8 cellular contexts compared by ENCODE assay signal in the genomic region with DNA sequence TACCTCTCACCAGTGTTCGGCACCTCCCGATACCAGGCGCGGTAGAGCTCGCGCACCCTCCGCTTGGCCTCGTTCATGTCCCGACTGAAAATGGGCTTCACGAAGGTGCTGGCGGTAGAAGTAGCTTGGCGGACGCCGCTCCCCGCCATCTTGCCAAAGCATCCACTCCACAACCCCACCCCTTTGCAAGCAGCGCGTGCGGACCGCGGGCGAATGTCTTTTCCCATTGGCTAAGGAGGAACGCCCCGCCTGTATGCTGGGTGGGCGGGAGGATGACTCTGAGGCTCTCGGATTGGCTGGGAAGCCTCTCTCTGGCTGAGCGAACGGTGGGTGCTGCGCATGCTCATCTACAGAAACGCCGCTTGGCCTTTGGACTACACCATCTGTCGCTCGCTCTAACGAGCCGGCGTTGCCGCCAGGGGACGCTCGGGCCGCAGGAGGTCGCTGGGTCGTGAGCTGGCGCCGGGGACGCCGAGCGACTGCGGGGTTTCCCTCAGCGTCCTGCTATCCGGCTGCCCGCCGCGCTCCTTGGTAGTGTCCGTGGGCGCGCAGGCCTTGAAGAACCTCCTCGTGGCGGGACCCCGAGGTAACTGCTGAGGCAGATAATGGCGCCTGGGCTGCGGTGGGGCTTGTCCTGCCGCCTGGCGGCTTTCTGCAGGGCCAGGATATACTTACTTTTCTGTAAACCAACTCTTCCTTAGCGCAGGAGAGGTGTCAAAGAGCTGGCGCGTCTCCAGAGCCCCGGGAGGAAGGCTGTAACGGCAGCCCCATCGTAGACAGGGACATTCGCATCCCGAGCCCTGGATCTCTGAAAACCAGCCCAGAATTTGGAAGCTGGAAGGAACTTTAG. TPM values are rescaled to one million over a fixed set of nuclear protein-coding genes. Genes with fewer than 3 reads are reported as not detected.
DNase-seq lines count a peak whose midpoint lies in the region; ATAC-seq and TF ChIP-seq lines count a peak whose summit lies in the region.

A gene (minus strand): TSS at position 177 of the 850 bp plus-strand sequence. CDS start 28 bp downstream, at position 149.

- peaks cover 23% of the 10 kb centered on the region for H3K36me3 ChIP-seq in RWPE2 (ENCODE audit: low read depth)

- peak within 1 kb of the TSS; percentile 94 to 98 for H3K27ac Mint-ChIP-seq in natural killer cell treated with Interleukin-12 subunit alpha and Interleukin-12 subunit beta and Interleukin-15 and Interleukin-18, amount 100 ng/mL, for 72 hours
- peak within 1 kb of the TSS; percentile 98 for H3K27ac Mint-ChIP-seq in stimulated activated naive CD8-positive, alpha-beta T cell treated with anti-CD3 and anti-CD28 coated beads, Interleukin-15, Interleukin-2, amounts not matched to agents 100 ng/mL and 50 ng/mL, for 24 hours

- peaks cover 27 to 29% of the 10 kb centered on the region in 2 donors for H3K4me1 Mint-ChIP-seq in natural killer cell treated with Interleukin-12 subunit alpha and Interleukin-12 subunit beta and Interleukin-15 and Interleukin-18, amount 100 ng/mL, for 72 hours (ENCODE audit: low read depth in 2 of 2)
- peaks cover 25% of the 10 kb centered on the region for H3K4me1 Mint-ChIP-seq in stimulated activated naive CD8-positive, alpha-beta T cell treated with anti-CD3 and anti-CD28 coated beads, Interleukin-15, Interleukin-2, amounts not matched to agents 100 ng/mL and 50 ng/mL, for 24 hours (ENCODE audit: low read depth)

- H3K4me3 Mint-ChIP-seq in natural killer cell treated with Interleukin-12 subunit alpha and Interleukin-12 subunit beta and Interleukin-15 and Interleukin-18, amount 100 ng/mL, for 72 hours = peak within 1 kb of the TSS; percentile 96
- peak within 1 kb of the TSS; percentile 98 for H3K4me3 Mint-ChIP-seq in stimulated activated naive CD8-positive, alpha-beta T cell treated with anti-CD3 and anti-CD28 coated beads, Interleukin-15, Interleukin-2, amounts not matched to agents 100 ng/mL and 50 ng/mL, for 24 hours

- H3K27ac ChIP-seq in RWPE2 (ENCODE audit: poor library complexity, severe bottlenecking) = peak within 1 kb of the TSS; percentile 64

- no peaks in the 10 kb centered on the region for H3K9me3 Mint-ChIP-seq in natural killer cell treated with Interleukin-12 subunit alpha and Interleukin-12 subunit beta and Interleukin-15 and Interleukin-18, amount 100 ng/mL, for 72 hours
- no peaks in the 10 kb centered on the region for H3K9me3 Mint-ChIP-seq in stimulated activated naive CD8-positive, alpha-beta T cell treated with anti-CD3 and anti-CD28 coated beads, Interleukin-15, Interleukin-2, amounts not matched to agents 100 ng/mL and 50 ng/mL, for 24 hours

- no peaks in the 10 kb centered on the region for H3K9me3 ChIP-seq in RWPE2 (ENCODE audit: severe bottlenecking)

- H3K27me3 ChIP-seq in RWPE2 (ENCODE audit: insufficient read depth, poor library complexity, severe bottlenecking) = no peaks in the 10 kb centered on the region

- TF ChIP-seq CTCF in LNCaP clone FGC (IDR thresholded peaks at IDR 0.05; ENCODE audit: control insufficient read depth, extremely low read depth, insufficient read depth) (peak; percentile 95), RWPE2 (IDR thresholded peaks at IDR 0.05; ENCODE audit: poor library complexity, severe bottlenecking) (peak; percentile 98)

- H3K27me3 Mint-ChIP-seq in natural killer cell treated with Interleukin-12 subunit alpha and Interleukin-12 subunit beta and Interleukin-15 and Interleukin-18, amount 100 ng/mL, for 72 hours = no peaks in the 10 kb centered on the region
- no peaks in the 10 kb centered on the region for H3K27me3 Mint-ChIP-seq in stimulated activated naive CD8-positive, alpha-beta T cell treated with anti-CD3 and anti-CD28 coated beads, Interleukin-15, Interleukin-2, amounts not matched to agents 100 ng/mL and 50 ng/mL, for 24 hours

- no peaks in the 10 kb centered on the region for H3K4me1 ChIP-seq in RWPE2 (ENCODE audit: insufficient read depth, poor library complexity, severe bottlenecking)

- DNase-seq in EL (peak; percentile 100), GOT3 (lab: John Stamatoyannopoulos, UW) (peak; percentile 90), LNCaP clone FGC (ENCODE audit: low read depth) (peak; percentile 97), RWPE2 (ENCODE audit: low spot score) (peak; percentile 98), fibroblast of peridontal ligament (ENCODE audit: extremely low read depth) (peak; percentile 98)
- peak; percentile 96 for DNase-seq in activated T-helper 9 cell treated with anti-CD3 and anti-CD28 coated beads, Interleukin-2, amount 50 U/mL, for 16 hours (ENCODE audit: low read depth)
- DNase-seq in natural killer cell treated with Interleukin-12 subunit alpha and Interleukin-12 subunit beta and Interleukin-15 and Interleukin-18, amount 100 ng/mL, for 72 hours (ENCODE audit: low spot score) = peak; percentile 100

- H3K36me3 Mint-ChIP-seq in natural killer cell treated with Interleukin-12 subunit alpha and Interleukin-12 subunit beta and Interleukin-15 and Interleukin-18, amount 100 ng/mL, for 72 hours = peaks cover 21% of the 10 kb centered on the region
- peaks cover 35% of the 10 kb centered on the region for H3K36me3 Mint-ChIP-seq in stimulated activated naive CD8-positive, alpha-beta T cell treated with anti-CD3 and anti-CD28 coated beads, Interleukin-15, Interleukin-2, amounts not matched to agents 100 ng/mL and 50 ng/mL, for 24 hours (ENCODE audit: low read depth)

- ATAC-seq in RWPE2 (ENCODE audit: low read depth) = peak; percentile 95
- peak; percentile 97 to 98 for ATAC-seq in natural killer cell treated with Interleukin-12 subunit alpha and Interleukin-12 subunit beta and Interleukin-15 and Interleukin-18, amount 100 ng/mL, for 72 hours

- H3K4me3 ChIP-seq in LNCaP clone FGC (ENCODE audit: low read depth, low read length) (peak within 1 kb of the TSS; percentile 85), RWPE2 (ENCODE audit: severe bottlenecking) (peak within 1 kb of the TSS; percentile 65)

RNA-seq across cellular contexts. Expression of the gene that starts here (rescaled TPM):
- 10 to 100 TPM; 47.8 to 99.5 TPM for total RNA-seq in natural killer cell treated with Interleukin-12 subunit alpha and Interleukin-12 subunit beta and Interleukin-15 and Interleukin-18, amount 100 ng/mL, for 72 hours

Comparison
In these comparisons a context has a peak if more than half of its experiments do, and no peak if none do; other contexts are left out.
1. Peak in every context shown above with its lines: DNase-seq, ATAC-seq, H3K4me3 ChIP-seq and H3K27ac ChIP-seq.